11 cellular contexts compared by ENCODE assay signal in the genomic region with DNA sequence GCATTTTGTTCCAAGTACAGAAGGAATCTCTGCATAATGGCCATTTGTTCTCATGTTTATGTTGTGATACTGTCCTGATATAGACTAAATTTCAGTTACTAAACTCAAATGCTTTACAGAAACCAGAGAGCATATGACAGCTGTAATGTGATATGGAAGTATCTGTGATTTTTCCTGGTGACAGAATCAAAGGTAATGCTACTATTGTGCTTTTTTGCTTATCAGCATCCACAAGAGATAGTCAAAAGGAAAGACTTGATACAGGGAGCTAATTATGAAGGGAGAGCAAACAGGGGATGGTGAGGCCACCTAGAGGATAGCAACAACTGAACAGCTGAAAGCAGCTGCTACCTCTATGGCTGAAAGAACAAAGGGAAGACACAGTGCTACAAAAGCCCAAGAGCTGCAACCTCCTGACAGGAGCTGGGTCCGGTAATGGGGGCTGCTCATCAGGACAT.
DNase-seq lines count a peak whose midpoint lies in the region; ATAC-seq, FAIRE-seq and TF ChIP-seq lines count a peak whose summit lies in the region.
"Had no signal": no experiment of that assay in that cellular context is flagged by ENCODE, and none has a peak within 500 bp of the region (broad histone marks: within the 10 kb centered on the region; RNA-seq: fewer than 3 reads in every experiment).

No MANE protein-coding gene starts in this region.

- CTCF ChIA-PET in mammary epithelial cell (lab: Charles Lee; ENCODE audit: low non-redundant PET) = interaction anchor here (0.6 kb wide), 1 partner anchor 218 kb away, joined by 3 read pairs; no protein-coding TSS in a partner anchor

- H3K9me3 ChIP-seq in keratinocyte (ENCODE audit: control insufficient read depth, low read depth, low read length) = no peaks in the 10 kb centered on the region
- no peaks in the 10 kb centered on the region for H3K9me3 ChIP-seq in mammary epithelial cell (replicated peaks; ENCODE audit: insufficient read depth, low read length)
- H3K9me3 ChIP-seq: upper lobe of left lung had no signal

- peak; percentile 98 for ATAC-seq in GM23338
- no peak for ATAC-seq in HG02852 (IDR thresholded peaks at IDR 0.05; ENCODE audit: unreplicated experiment)
- no peak for ATAC-seq in HG03175 (IDR thresholded peaks at IDR 0.05; ENCODE audit: unreplicated experiment)

- peak; percentile 41 for FAIRE-seq in keratinocyte (lab: Jason Lieb, UNC)
- FAIRE-seq in frontal cortex (lab: Jason Lieb, UNC) = no peak

- intact Hi-C loops in mammary epithelial cell (cut with micrococcal nuclease) = no loop called here

- no peaks in the 10 kb centered on the region for H3K79me2 ChIP-seq in GM23338 (replicated peaks; ENCODE audit: insufficient read depth)
- H3K79me2 ChIP-seq in keratinocyte (ENCODE audit: control insufficient read depth, insufficient read depth, low read length) = no peaks in the 10 kb centered on the region
- H3K79me2 ChIP-seq in mammary epithelial cell (ENCODE audit: insufficient read depth, low read length) = no peaks in the 10 kb centered on the region

- in situ Hi-C loops in mammary epithelial cell (cut with MboI; ENCODE audit: low sequenced_read_pairs in 2 of 2) = loop anchor here in 1 of 2 donors (25.0 kb wide), 1 partner anchor 455 kb away; no protein-coding TSS in a partner anchor

- no peaks in the 10 kb centered on the region for H3K9me2 ChIP-seq in GM23338 (ENCODE audit: insufficient read depth)

- 91% methylated on average over 1 of the region's 1 CpG for WGBS in mammary epithelial cell (ENCODE audit: low coverage, missing lambda C conversion rate)

- H3K4me3 ChIP-seq in GM23338 (no peak overlapping the region), keratinocyte (ENCODE audit: control insufficient read depth in 2 of 3, extremely low read depth in 1 of 3, insufficient read depth in 2 of 3, low read depth in 1 of 3, low read length in 3 of 3) (no peak overlapping the region), mammary epithelial cell (replicated peaks in 1 of 3; ENCODE audit: insufficient read depth in 1 of 3, low read depth in 2 of 3, low read length in 3 of 3) (no peak overlapping the region)
- H3K4me3 ChIP-seq: upper lobe of left lung had no signal

- BruUV-seq in mammary epithelial cell (replicated peaks; lab: Mats Ljungman, UMichigan) = no TSS peak

- H3K9ac ChIP-seq in keratinocyte (ENCODE audit: control insufficient read depth, extremely low read depth, insufficient read depth, low read length) = no peak overlapping the region
- no peak overlapping the region for H3K9ac ChIP-seq in mammary epithelial cell (ENCODE audit: insufficient read depth, low read length)

- no peak overlapping the region for H3K4me3 Mint-ChIP-seq in GM23338
- H3K4me3 Mint-ChIP-seq: activated naive CD4-positive, alpha-beta T cell treated with anti-CD3 and anti-CD28 coated beads, Interleukin-2, amount 10 ng/mL, durations not matched to agents 7 days and 5 days had no signal

- DNase-seq in AG20443 (ENCODE audit: low spot score) (peak; percentile 30), GM23338 (ENCODE audit: low spot score) (peak; percentile 68), SK-N-DZ (ENCODE audit: low spot score) (peak; percentile 97), keratinocyte (ENCODE audit: low read depth, low spot score) (no peak), frontal cortex (ENCODE audit: low spot score in 2 of 2) (no peak), mammary epithelial cell (no peak)
- DNase-seq: activated naive CD4-positive, alpha-beta T cell treated with anti-CD3 and anti-CD28 coated beads, Interleukin-2, amount 10 ng/mL, durations not matched to agents 7 days and 5 days; GF-D8; upper lobe of left lung had no signal

- H3F3A ChIP-seq in GM23338 (replicated peaks; ENCODE audit: low read depth) = no peaks in the 10 kb centered on the region

- dilution Hi-C loops in keratinocyte (cut with MboI; ENCODE audit: extremely low pct_ligation_motif_present, low sequenced_read_pairs) = no loop called here
- dilution Hi-C loops in mammary epithelial cell (cut with HindIII; ENCODE audit: low sequenced_read_pairs) = no loop called here

- H4K20me1 ChIP-seq in GM23338 (replicated peaks; ENCODE audit: insufficient read depth) = no peaks in the 10 kb centered on the region
- H4K20me1 ChIP-seq in keratinocyte (ENCODE audit: control insufficient read depth, extremely low read depth, insufficient read depth, low read length) = no peaks in the 10 kb centered on the region
- no peaks in the 10 kb centered on the region for H4K20me1 ChIP-seq in mammary epithelial cell (ENCODE audit: insufficient read depth, low read length)

- no peaks in the 10 kb centered on the region for H3K9me1 ChIP-seq in keratinocyte (ENCODE audit: control insufficient read depth, extremely low read depth, insufficient read depth, low read length)

- H3K36me3 ChIP-seq in GM23338 (ENCODE audit: insufficient read depth) (no peaks in the 10 kb centered on the region), keratinocyte (ENCODE audit: control insufficient read depth in 2 of 2, extremely low read depth in 1 of 2, insufficient read depth in 2 of 2, low read length in 2 of 2) (no peaks in the 10 kb centered on the region), mammary epithelial cell (ENCODE audit: insufficient read depth, low read length) (no peaks in the 10 kb centered on the region)
- H3K36me3 ChIP-seq: upper lobe of left lung had no signal

- H3K27ac ChIP-seq in GM23338 (ENCODE audit: low read depth) = no peak overlapping the region
- H3K27ac ChIP-seq in keratinocyte (ENCODE audit: control insufficient read depth, insufficient read depth, low read length) = no peak overlapping the region
- H3K27ac ChIP-seq in mammary epithelial cell (ENCODE audit: insufficient read depth, low read depth, low read length) = no peak overlapping the region
- H3K27ac ChIP-seq: upper lobe of left lung had no signal

- TF ChIP-seq CTCF in GM23338 (conservative IDR thresholded peaks at IDR 0.05; ENCODE audit: low read depth in 2 of 2) (peak; percentile 48 to 63), keratinocyte (optimal IDR thresholded peaks at IDR 0.05 in 1 of 3, IDR thresholded peaks at IDR 0.05 in 1 of 3, conservative IDR thresholded peaks at IDR 0.05 in 1 of 3; ENCODE audit: extremely low read depth in 1 of 3, insufficient read depth in 2 of 3, low read length in 3 of 3) (peak; percentile 20 to 60 (median 35)), mammary epithelial cell (conservative IDR thresholded peaks at IDR 0.05 in 1 of 2, IDR thresholded peaks at IDR 0.05 in 1 of 2; ENCODE audit: extremely low read depth in 1 of 2, insufficient read depth in 1 of 2, low read depth in 1 of 2, low read length in 2 of 2) (peak in 1 of 2 donors; percentile 40)

- no peaks in the 10 kb centered on the region for H3K27me3 Mint-ChIP-seq in GM23338 (ENCODE audit: insufficient read depth, low read depth, poor library complexity)

- H3K4me2 ChIP-seq in GM23338 (no peak overlapping the region), keratinocyte (ENCODE audit: control insufficient read depth, extremely low read depth, insufficient read depth, low read depth, low read length) (no peak overlapping the region), mammary epithelial cell (ENCODE audit: insufficient read depth, low read depth, low read length) (no peak overlapping the region)

- no peaks in the 10 kb centered on the region for H3K4me1 Mint-ChIP-seq in GM23338
- H3K4me1 Mint-ChIP-seq: activated naive CD4-positive, alpha-beta T cell treated with anti-CD3 and anti-CD28 coated beads, Interleukin-2, amount 10 ng/mL, durations not matched to agents 7 days and 5 days had no signal

- H3K36me3 Mint-ChIP-seq in GM23338 (ENCODE audit: low read depth) = no peaks in the 10 kb centered on the region
- H3K36me3 Mint-ChIP-seq: activated naive CD4-positive, alpha-beta T cell treated with anti-CD3 and anti-CD28 coated beads, Interleukin-2, amount 10 ng/mL, durations not matched to agents 7 days and 5 days had no signal

- no peak overlapping the region for H3K27ac Mint-ChIP-seq in GM23338
- H3K27ac Mint-ChIP-seq: activated naive CD4-positive, alpha-beta T cell treated with anti-CD3 and anti-CD28 coated beads, Interleukin-2, amount 10 ng/mL, durations not matched to agents 7 days and 5 days had no signal

- H2AFZ ChIP-seq in GM23338 = peak overlapping the region; percentile 56; the same call in 1 of the 2 replicates
- no peak overlapping the region for H2AFZ ChIP-seq in keratinocyte (ENCODE audit: control insufficient read depth, low read length)
- no peak overlapping the region for H2AFZ ChIP-seq in mammary epithelial cell (ENCODE audit: low read depth, low read length)

- H3K27me3 ChIP-seq in GM23338 (ENCODE audit: insufficient read depth) = no peaks in the 10 kb centered on the region
- no peaks in the 10 kb centered on the region for H3K27me3 ChIP-seq in keratinocyte (ENCODE audit: control insufficient read depth, extremely low read depth, insufficient read depth, low read length)
- no peaks in the 10 kb centered on the region for H3K27me3 ChIP-seq in mammary epithelial cell (ENCODE audit: insufficient read depth, low read length)
- H3K27me3 ChIP-seq: upper lobe of left lung had no signal

- H3K4me1 ChIP-seq in GM23338 (ENCODE audit: insufficient read depth) (no peaks in the 10 kb centered on the region), keratinocyte (ENCODE audit: control insufficient read depth, extremely low read depth, insufficient read depth, low read length) (peaks cover 9% of the 10 kb centered on the region), mammary epithelial cell (ENCODE audit: insufficient read depth, low read length) (peaks cover 8% of the 10 kb centered on the region)
- H3K4me1 ChIP-seq: upper lobe of left lung had no signal

- H3K9me3 Mint-ChIP-seq in GM23338 = no peaks in the 10 kb centered on the region
- H3K9me3 Mint-ChIP-seq: activated naive CD4-positive, alpha-beta T cell treated with anti-CD3 and anti-CD28 coated beads, Interleukin-2, amount 10 ng/mL, durations not matched to agents 7 days and 5 days had no signal

TF ChIP-seq in GM23338, 12 proteins besides CTCF, POLR2A, EP300 and RAD21 (continues in another document):
- no peak for TF ChIP-seq POLR2AphosphoS5 (IDR thresholded peaks at IDR 0.05; ENCODE audit: low read depth)

Comparison
In these comparisons a context has a peak if more than half of its experiments do, and no peak if none do; other contexts are left out.
1. DNase-seq: peak in AG20443 (single experiment), GM23338 (single experiment) and SK-N-DZ (single experiment); none in keratinocyte (single experiment), frontal cortex (0 of 2) and mammary epithelial cell (single experiment).